Comparison of ENCODE assay signal across 9 cellular contexts in genomic region chr5:157502143-157502647, GRCh38. TPM values are rescaled to one million over a fixed set of nuclear protein-coding genes. Genes with fewer than 3 reads are reported as not detected.
A peak's percentile ranks its signal among the peaks of the same experiment; 100 is the strongest.
DNase-seq lines count a peak whose midpoint lies in the region; ATAC-seq, FAIRE-seq and TF ChIP-seq lines count a peak whose summit lies in the region.
"Had no signal": no experiment of that assay in that cellular context is flagged by ENCODE, and none has a peak within 500 bp of the region (broad histone marks: within the 10 kb centered on the region; RNA-seq: fewer than 3 reads in every experiment).

No MANE protein-coding gene starts in this region.

- BruUV-seq in A673 (replicated peaks; lab: Mats Ljungman, UMichigan), result no TSS peak

- peak overlapping the region; percentile 19 to 90 (median 42) for H3K27ac Mint-ChIP-seq in CD4-positive, CD25-positive, alpha-beta regulatory T cell
- peak overlapping the region; percentile 36 for H3K27ac Mint-ChIP-seq in activated T-helper 2 cell treated with anti-CD3 and anti-CD28 coated beads, Interferon-gamma antibody, Interleukin-2, Interleukin-4, amounts not matched to agents 10 μg/mL and 5 μg/mL and 100 μg/mL, durations not matched to agents 14 hours and 24 hours and 36 hours

- peaks cover 38% of the 10 kb centered on the region for H3K36me3 Mint-ChIP-seq in CD4-positive, CD25-positive, alpha-beta regulatory T cell
- H3K36me3 Mint-ChIP-seq in activated T-helper 2 cell treated with anti-CD3 and anti-CD28 coated beads, Interferon-gamma antibody, Interleukin-2, Interleukin-4, amounts not matched to agents 10 μg/mL and 5 μg/mL and 100 μg/mL, durations not matched to agents 14 hours and 24 hours and 36 hours (ENCODE audit: low read depth), result peaks cover 86% of the 10 kb centered on the region

- intact Hi-C loops in activated T-helper 2 cell treated with anti-CD3 and anti-CD28 coated beads, Interferon-gamma antibody, Interleukin-2, Interleukin-4, amounts not matched to agents 10 μg/mL and 5 μg/mL and 100 μg/mL, durations not matched to agents 14 hours and 24 hours and 36 hours (cut with micrococcal nuclease), result no loop called here
- intact Hi-C loops in A673 (cut with micrococcal nuclease; ENCODE audit: unreplicated experiment), result no loop called here

- H3K4me1 Mint-ChIP-seq in CD4-positive, CD25-positive, alpha-beta regulatory T cell, result peaks cover 0 to 16% (median 7%) of the 10 kb centered on the region in 4 donors
- H3K4me1 Mint-ChIP-seq in activated T-helper 2 cell treated with anti-CD3 and anti-CD28 coated beads, Interferon-gamma antibody, Interleukin-2, Interleukin-4, amounts not matched to agents 10 μg/mL and 5 μg/mL and 100 μg/mL, durations not matched to agents 14 hours and 24 hours and 36 hours (ENCODE audit: low read depth), result peaks cover 45% of the 10 kb centered on the region

- peaks cover 80% of the 10 kb centered on the region for H3K36me3 ChIP-seq in CD4-positive, CD25-positive, alpha-beta regulatory T cell (ENCODE audit: control insufficient read depth, insufficient read depth, low read length)
- H3K36me3 ChIP-seq in A673 (ENCODE audit: insufficient read depth, low read length, poor library complexity, severe bottlenecking), result no peaks in the 10 kb centered on the region

- DNase-seq in CD4-positive, CD25-positive, alpha-beta regulatory T cell, result no peak
- DNase-seq in activated T-helper 2 cell treated with anti-CD3 and anti-CD28 coated beads, Interferon-gamma antibody, Interleukin-2, Interleukin-4, amounts not matched to agents 10 μg/mL and 5 μg/mL and 100 μg/mL, durations not matched to agents 14 hours and 24 hours and 36 hours (ENCODE audit: low spot score), result no peak
- DNase-seq in D721Med (ENCODE audit: insufficient read length, low spot score) (no peak), HuH-7.5 (ENCODE audit: low spot score) (no peak), A673 (ENCODE audit: low spot score) (no peak)
- no peak for DNase-seq in effector CD8-positive, alpha-beta T cell (lab: John Stamatoyannopoulos, UW)

- FAIRE-seq in D721Med (lab: Jason Lieb, UNC), result no peak
- FAIRE-seq: TTC549 had no signal

- H3K27me3 Mint-ChIP-seq in CD4-positive, CD25-positive, alpha-beta regulatory T cell, result no peaks in the 10 kb centered on the region
- H3K27me3 Mint-ChIP-seq in activated T-helper 2 cell treated with anti-CD3 and anti-CD28 coated beads, Interferon-gamma antibody, Interleukin-2, Interleukin-4, amounts not matched to agents 10 μg/mL and 5 μg/mL and 100 μg/mL, durations not matched to agents 14 hours and 24 hours and 36 hours (ENCODE audit: low read depth), result no peaks in the 10 kb centered on the region

- CTCF ChIA-PET in A673 (lab: Charles Lee), result no interaction called here

- TF ChIP-seq CTCF in D721Med (IDR thresholded peaks at IDR 0.05; ENCODE audit: insufficient read depth, missing control alignments) (no peak), A673 (conservative IDR thresholded peaks at IDR 0.05; ENCODE audit: low read depth, low read length) (no peak)

- POLR2A ChIA-PET in A673 (lab: Charles Lee; ENCODE audit: low non-redundant PET), result no interaction called here

- no peaks in the 10 kb centered on the region for H3K9me3 ChIP-seq in CD4-positive, CD25-positive, alpha-beta regulatory T cell (ENCODE audit: control insufficient read depth in 2 of 2, low read length in 2 of 2)
- H3K9me3 ChIP-seq in A673 (ENCODE audit: low read depth, low read length, poor library complexity, severe bottlenecking), result no peaks in the 10 kb centered on the region

- H3K4me3 Mint-ChIP-seq in CD4-positive, CD25-positive, alpha-beta regulatory T cell, result no peak overlapping the region
- no peak overlapping the region for H3K4me3 Mint-ChIP-seq in activated T-helper 2 cell treated with anti-CD3 and anti-CD28 coated beads, Interferon-gamma antibody, Interleukin-2, Interleukin-4, amounts not matched to agents 10 μg/mL and 5 μg/mL and 100 μg/mL, durations not matched to agents 14 hours and 24 hours and 36 hours (ENCODE audit: low read depth)

- H3K27ac ChIP-seq in CD4-positive, CD25-positive, alpha-beta regulatory T cell (ENCODE audit: insufficient read depth, low read length, poor library complexity, severe bottlenecking), result no peak overlapping the region
- no peak overlapping the region for H3K27ac ChIP-seq in A673 (ENCODE audit: low read depth, low read length, poor library complexity, severe bottlenecking)

- H3K27me3 ChIP-seq in CD4-positive, CD25-positive, alpha-beta regulatory T cell (ENCODE audit: control insufficient read depth, insufficient read depth, low read length), result no peaks in the 10 kb centered on the region
- no peaks in the 10 kb centered on the region for H3K27me3 ChIP-seq in A673 (replicated peaks; ENCODE audit: insufficient read depth, low read depth, low read length, poor library complexity)

- peak in 1 of 2 donors; percentile 19 for ATAC-seq in CD4-positive, CD25-positive, alpha-beta regulatory T cell (ENCODE audit: low read depth in 2 of 2)
- peak; percentile 75 for ATAC-seq in GM19372 (IDR thresholded peaks at IDR 0.05; ENCODE audit: low read depth, unreplicated experiment)
- ATAC-seq in HG03159 (IDR thresholded peaks at IDR 0.05; ENCODE audit: unreplicated experiment), result peak; percentile 81

- H3K4me3 ChIP-seq in CD4-positive, CD25-positive, alpha-beta regulatory T cell (ENCODE audit: low read depth, low read length), result no peak overlapping the region
- H3K4me3 ChIP-seq in A673 (ENCODE audit: low read depth, low read length, poor library complexity, severe bottlenecking), result no peak overlapping the region

- no peaks in the 10 kb centered on the region for H3K4me1 ChIP-seq in CD4-positive, CD25-positive, alpha-beta regulatory T cell (ENCODE audit: control insufficient read depth, insufficient read depth, low read length, poor library complexity, severe bottlenecking)
- no peaks in the 10 kb centered on the region for H3K4me1 ChIP-seq in A673 (ENCODE audit: insufficient read depth, low read length, poor library complexity, severe bottlenecking)

- no peaks in the 10 kb centered on the region for H3K9me3 Mint-ChIP-seq in CD4-positive, CD25-positive, alpha-beta regulatory T cell
- no peaks in the 10 kb centered on the region for H3K9me3 Mint-ChIP-seq in activated T-helper 2 cell treated with anti-CD3 and anti-CD28 coated beads, Interferon-gamma antibody, Interleukin-2, Interleukin-4, amounts not matched to agents 10 μg/mL and 5 μg/mL and 100 μg/mL, durations not matched to agents 14 hours and 24 hours and 36 hours

RNA-seq across cellular contexts. Expression of gene NIPAL4, which starts 42.2 kb away (rescaled TPM):
- total RNA-seq in CD4-positive, CD25-positive, alpha-beta regulatory T cell, result 1.1 TPM
- polyA plus RNA-seq in CD4-positive, CD25-positive, alpha-beta regulatory T cell, result under 1 TPM in 3 of 4 donors, not detected in 1; 0.10 to 0.15 (median 0.14) TPM
- 1.9 and 2.1 TPM in 2 replicates for total RNA-seq in activated T-helper 2 cell treated with anti-CD3 and anti-CD28 coated beads, Interferon-gamma antibody, Interleukin-2, Interleukin-4, amounts not matched to agents 10 μg/mL and 5 μg/mL and 100 μg/mL, durations not matched to agents 14 hours and 24 hours and 36 hours
- total RNA-seq in A673 (2021), result not detected in 2 replicates
